Comparison of ENCODE assay signal across 35 cellular contexts in genomic region chr20:59743308-59743707, GRCh38.
"Had no signal": no experiment of that assay in that cellular context is flagged by ENCODE, and none has a peak within 500 bp of the region (broad histone marks: within the 10 kb centered on the region; RNA-seq: fewer than 3 reads in every experiment).

No MANE protein-coding gene starts in this region.

- H3K36me3 Mint-ChIP-seq: activated naive CD4-positive, alpha-beta T cell treated with anti-CD3 and anti-CD28 coated beads, Interleukin-2, amount 10 ng/mL, durations not matched to agents 7 days and 5 days; activated naive CD4-positive, alpha-beta T cell treated with anti-CD3 and anti-CD28 coated beads, Interleukin-2, amount 50 U/mL, for 24 hours; activated naive CD4-positive, alpha-beta T cell treated with anti-CD3 and anti-CD28 coated beads, Interleukin-2, amount 50 U/mL, for 72 hours; activated naive CD8-positive, alpha-beta T cell; activated naive CD8-positive, alpha-beta T cell treated with anti-CD3 and anti-CD28 coated beads for 36 hours; activated naive CD8-positive, alpha-beta T cell treated with anti-CD3 and anti-CD28 coated beads, Interleukin-2, amount 10 ng/mL, durations not matched to agents 7 days and 5 days had no signal

- H3K27me3 Mint-ChIP-seq: activated naive CD4-positive, alpha-beta T cell treated with anti-CD3 and anti-CD28 coated beads, Interleukin-2, amount 50 U/mL, for 24 hours; activated naive CD8-positive, alpha-beta T cell; activated naive CD8-positive, alpha-beta T cell treated with anti-CD3 and anti-CD28 coated beads, Interleukin-2, amount 10 ng/mL, durations not matched to agents 7 days and 5 days had no signal

- H3K9me3 Mint-ChIP-seq: activated naive CD4-positive, alpha-beta T cell treated with anti-CD3 and anti-CD28 coated beads for 36 hours; activated naive CD4-positive, alpha-beta T cell treated with anti-CD3 and anti-CD28 coated beads, Interleukin-2, amount 10 ng/mL, durations not matched to agents 7 days and 5 days; activated naive CD4-positive, alpha-beta T cell treated with anti-CD3 and anti-CD28 coated beads, Interleukin-2, amount 50 U/mL, for 24 hours; activated naive CD4-positive, alpha-beta T cell treated with anti-CD3 and anti-CD28 coated beads, Interleukin-2, amount 50 U/mL, for 72 hours; activated naive CD8-positive, alpha-beta T cell treated with anti-CD3 and anti-CD28 coated beads for 36 hours; activated naive CD8-positive, alpha-beta T cell treated with anti-CD3 and anti-CD28 coated beads, Interleukin-2, amount 10 ng/mL, durations not matched to agents 7 days and 5 days; activated naive CD8-positive, alpha-beta T cell treated with anti-CD3 and anti-CD28 coated beads, Interleukin-2, amount 50 U/mL, for 24 hours; activated T-cell treated with anti-CD3 and anti-CD28 coated beads, Interleukin-2, amount 50 U/mL, for 24 hours; activated T-cell treated with anti-CD3 and anti-CD28 coated beads, Interleukin-2, amount 50 U/mL, for 4 hours; activated T-helper 1 cell treated with anti-CD3 and anti-CD28 coated beads, Interleukin-12 subunit alpha, Interleukin-12 subunit beta, Interleukin-2, Interleukin-4 antibody, amounts not matched to agents 30 ng/mL and 10 ng/mL and 1 ng/mL, durations not matched to agents 14 hours and 24 hours and 36 hours; activated T-helper 17 cell treated with anti-CD3 and anti-CD28 coated beads, Interleukin-2, amount 50 U/mL, for 72 hours; activated T-helper 2 cell treated with anti-CD3 and anti-CD28 coated beads, Interferon-gamma antibody, Interleukin-2, Interleukin-4, amounts not matched to agents 10 μg/mL and 5 μg/mL and 100 μg/mL, durations not matched to agents 14 hours and 24 hours and 36 hours; brain; central memory CD8-positive, alpha-beta T cell had no signal

- H3K4me1 ChIP-seq: adrenal gland, body of pancreas, breast epithelium had no signal

- H3K9me3 ChIP-seq: adrenal gland, ascending aorta, body of pancreas, breast epithelium had no signal

- H3K4me3 ChIP-seq: adrenal gland, ascending aorta, body of pancreas, breast epithelium, cardiac muscle cell had no signal

- DNase-seq: activated effector memory CD4-positive, alpha-beta T cell treated with anti-CD3 and anti-CD28 coated beads, Interleukin-2, amount 50 U/mL, for 16 hours; activated effector memory CD4-positive, alpha-beta T cell treated with Interleukin-2 at 50 U/mL for 16 hours; activated gamma-delta T cell; activated gamma-delta T cell treated with Interleukin-2 at 50 U/mL for 16 hours; activated naive CD4-positive, alpha-beta T cell; activated naive CD4-positive, alpha-beta T cell treated with anti-CD3 and anti-CD28 coated beads for 36 hours; activated naive CD4-positive, alpha-beta T cell treated with anti-CD3 and anti-CD28 coated beads, Interleukin-2, amount 10 ng/mL, durations not matched to agents 7 days and 5 days; activated naive CD4-positive, alpha-beta T cell treated with anti-CD3 and anti-CD28 coated beads, Interleukin-2, amount 50 U/mL, for 16 hours; activated naive CD4-positive, alpha-beta T cell treated with Interleukin-2 at 50 U/mL for 16 hours; activated naive CD8-positive, alpha-beta T cell treated with anti-CD3 and anti-CD28 coated beads for 36 hours; activated naive CD8-positive, alpha-beta T cell treated with anti-CD3 and anti-CD28 coated beads, Interleukin-2, amount 10 ng/mL, durations not matched to agents 7 days and 5 days; activated naive CD8-positive, alpha-beta T cell treated with anti-CD3 and anti-CD28 coated beads, Interleukin-2, amount 50 U/mL, for 24 hours; activated T-cell treated with anti-CD3 and anti-CD28 coated beads, Interleukin-2, amount 50 U/mL, for 1 hour; activated T-cell treated with anti-CD3 and anti-CD28 coated beads, Interleukin-2, amount 50 U/mL, for 24 hours; activated T-cell treated with anti-CD3 and anti-CD28 coated beads, Interleukin-2, amount 50 U/mL, for 4 hours; activated T-cell treated with anti-CD3 and anti-CD28 coated beads, Interleukin-2, amount 50 U/mL, for 48 hours; activated T-cell treated with anti-CD3 and anti-CD28 coated beads, Interleukin-2, amount 50 U/mL, for 72 hours; adrenal gland; amniotic stem cell; aorta; body of pancreas; brain microvascular endothelial cell; central memory CD4-positive, alpha-beta T cell; cerebellar nuclear complex had no signal

- H3K4me1 Mint-ChIP-seq: activated naive CD4-positive, alpha-beta T cell treated with anti-CD3 and anti-CD28 coated beads, Interleukin-2, amount 10 ng/mL, durations not matched to agents 7 days and 5 days; activated naive CD4-positive, alpha-beta T cell treated with anti-CD3 and anti-CD28 coated beads, Interleukin-2, amount 50 U/mL, for 24 hours; activated naive CD8-positive, alpha-beta T cell treated with anti-CD3 and anti-CD28 coated beads for 36 hours; activated naive CD8-positive, alpha-beta T cell treated with anti-CD3 and anti-CD28 coated beads, Interleukin-2, amount 10 ng/mL, durations not matched to agents 7 days and 5 days; activated naive CD8-positive, alpha-beta T cell treated with anti-CD3 and anti-CD28 coated beads, Interleukin-2, amount 50 U/mL, for 24 hours; activated T-helper 17 cell treated with anti-CD3 and anti-CD28 coated beads, Interleukin-2, amount 50 U/mL, for 72 hours; central memory CD8-positive, alpha-beta T cell had no signal

- H3K27ac ChIP-seq: adrenal gland, ascending aorta, body of pancreas, brain microvascular endothelial cell, breast epithelium, cardiac muscle cell had no signal

- H3K4me3 Mint-ChIP-seq: activated naive CD4-positive, alpha-beta T cell treated with anti-CD3 and anti-CD28 coated beads for 36 hours; activated naive CD4-positive, alpha-beta T cell treated with anti-CD3 and anti-CD28 coated beads, Interleukin-2, amount 10 ng/mL, durations not matched to agents 7 days and 5 days; activated naive CD4-positive, alpha-beta T cell treated with anti-CD3 and anti-CD28 coated beads, Interleukin-2, amount 50 U/mL, for 24 hours; activated naive CD8-positive, alpha-beta T cell; activated naive CD8-positive, alpha-beta T cell treated with anti-CD3 and anti-CD28 coated beads for 36 hours; activated naive CD8-positive, alpha-beta T cell treated with anti-CD3 and anti-CD28 coated beads, Interleukin-2, amount 10 ng/mL, durations not matched to agents 7 days and 5 days; activated naive CD8-positive, alpha-beta T cell treated with anti-CD3 and anti-CD28 coated beads, Interleukin-2, amount 50 U/mL, for 24 hours; activated T-cell treated with anti-CD3 and anti-CD28 coated beads, Interleukin-2, amount 50 U/mL, for 24 hours; activated T-cell treated with anti-CD3 and anti-CD28 coated beads, Interleukin-2, amount 50 U/mL, for 4 hours; activated T-cell treated with anti-CD3 and anti-CD28 coated beads, Interleukin-2, amount 50 U/mL, for 72 hours; activated T-helper 1 cell treated with anti-CD3 and anti-CD28 coated beads, Interleukin-12 subunit alpha, Interleukin-12 subunit beta, Interleukin-2, Interleukin-4 antibody, amounts not matched to agents 30 ng/mL and 10 ng/mL and 1 ng/mL, durations not matched to agents 14 hours and 24 hours and 36 hours; activated T-helper 17 cell treated with anti-CD3 and anti-CD28 coated beads, Interleukin-2, amount 50 U/mL, for 72 hours; brain; central memory CD8-positive, alpha-beta T cell had no signal

- H3K27me3 ChIP-seq: ascending aorta, body of pancreas, brain microvascular endothelial cell, cardiac muscle cell had no signal

- ATAC-seq: activated naive CD4-positive, alpha-beta T cell treated with anti-CD3 and anti-CD28 coated beads, Interleukin-2, amount 50 U/mL, for 72 hours; activated naive CD8-positive, alpha-beta T cell treated with anti-CD3 and anti-CD28 coated beads, Interleukin-2, amount 50 U/mL, for 24 hours; activated T-cell treated with anti-CD3 and anti-CD28 coated beads, Interleukin-2, amount 50 U/mL, for 4 hours; activated T-cell treated with anti-CD3 and anti-CD28 coated beads, Interleukin-2, amount 50 U/mL, for 72 hours; activated T-helper 17 cell treated with anti-CD3 and anti-CD28 coated beads, Interleukin-2, amount 50 U/mL, for 72 hours; body of pancreas had no signal

- H3K27ac Mint-ChIP-seq: activated naive CD4-positive, alpha-beta T cell treated with anti-CD3 and anti-CD28 coated beads for 36 hours; activated naive CD4-positive, alpha-beta T cell treated with anti-CD3 and anti-CD28 coated beads, Interleukin-2, amount 10 ng/mL, durations not matched to agents 7 days and 5 days; activated naive CD4-positive, alpha-beta T cell treated with anti-CD3 and anti-CD28 coated beads, Interleukin-2, amount 50 U/mL, for 24 hours; activated naive CD4-positive, alpha-beta T cell treated with anti-CD3 and anti-CD28 coated beads, Interleukin-2, amount 50 U/mL, for 72 hours; activated naive CD8-positive, alpha-beta T cell; activated naive CD8-positive, alpha-beta T cell treated with anti-CD3 and anti-CD28 coated beads for 36 hours; activated naive CD8-positive, alpha-beta T cell treated with anti-CD3 and anti-CD28 coated beads, Interleukin-2, amount 10 ng/mL, durations not matched to agents 7 days and 5 days; activated naive CD8-positive, alpha-beta T cell treated with anti-CD3 and anti-CD28 coated beads, Interleukin-2, amount 50 U/mL, for 24 hours; activated T-cell treated with anti-CD3 and anti-CD28 coated beads, Interleukin-2, amount 50 U/mL, for 24 hours; activated T-cell treated with anti-CD3 and anti-CD28 coated beads, Interleukin-2, amount 50 U/mL, for 72 hours; activated T-helper 1 cell treated with anti-CD3 and anti-CD28 coated beads, Interleukin-12 subunit alpha, Interleukin-12 subunit beta, Interleukin-2, Interleukin-4 antibody, amounts not matched to agents 30 ng/mL and 10 ng/mL and 1 ng/mL, durations not matched to agents 14 hours and 24 hours and 36 hours; activated T-helper 17 cell treated with anti-CD3 and anti-CD28 coated beads, Interleukin-2, amount 50 U/mL, for 72 hours; activated T-helper 2 cell treated with anti-CD3 and anti-CD28 coated beads, Interferon-gamma antibody, Interleukin-2, Interleukin-4, amounts not matched to agents 10 μg/mL and 5 μg/mL and 100 μg/mL, durations not matched to agents 14 hours and 24 hours and 36 hours had no signal

- H3K36me3 ChIP-seq: adrenal gland, ascending aorta, brain microvascular endothelial cell, breast epithelium, cardiac muscle cell had no signal
